11 cellular contexts compared by ENCODE assay signal in genomic region chr6:108635505-108636226, GRCh38.
A peak's percentile ranks its signal among the peaks of the same experiment; 100 is the strongest.
DNase-seq lines count a peak whose midpoint lies in the region; ATAC-seq and TF ChIP-seq lines count a peak whose summit lies in the region.
"Had no signal": no experiment of that assay in that cellular context is flagged by ENCODE, and none has a peak within 500 bp of the region (broad histone marks: within the 10 kb centered on the region; RNA-seq: fewer than 3 reads in every experiment).

No MANE protein-coding gene starts in this region.

- H3K9me3 Mint-ChIP-seq in WTC11 (no peaks in the 10 kb centered on the region), immature natural killer cell (no peaks in the 10 kb centered on the region)
- H3K9me3 Mint-ChIP-seq: activated naive CD4-positive, alpha-beta T cell treated with anti-CD3 and anti-CD28 coated beads, Interleukin-2, amount 50 U/mL, for 72 hours had no signal

- ATAC-seq in heart left ventricle (peak in 3 of 4 donors; percentile 10 to 56 (median 31)), Right ventricle myocardium inferior (no peak), WTC11 (no peak), upper lobe of left lung (ENCODE audit: low FRiP score in 2 of 2) (peak; percentile 72 to 76), omental fat pad (ENCODE audit: low FRiP score) (no peak), GM18858 (IDR thresholded peaks at IDR 0.05; ENCODE audit: unreplicated experiment) (no peak)

- H3K4me3 ChIP-seq in heart left ventricle (no peak overlapping the region), upper lobe of left lung (no peak overlapping the region)

- H3K27me3 ChIP-seq in heart left ventricle: no peaks in the 10 kb centered on the region
- H3K27me3 ChIP-seq in upper lobe of left lung: no peaks in the 10 kb centered on the region

- POLR2A ChIA-PET in WTC11 (lab: Charles Lee): no interaction called here

- TF ChIP-seq EP300 in upper lobe of left lung (IDR thresholded peaks at IDR 0.05): no peak

- no peaks in the 10 kb centered on the region for H3K27me3 Mint-ChIP-seq in WTC11 (ENCODE audit: low read depth)
- peaks cover 0 to 4% (median 0%) of the 10 kb centered on the region in 3 donors for H3K27me3 Mint-ChIP-seq in immature natural killer cell (ENCODE audit: low read depth in 3 of 3)

- WGBS in heart left ventricle, 4 donors: 65 to 74% (median 67%) methylated on average over 6 of the region's 6 CpGs
- WGBS in upper lobe of left lung, 2 donors: 52 to 61% methylated on average over 6 of the region's 6 CpGs

- TF ChIP-seq CTCF in heart left ventricle (IDR thresholded peaks at IDR 0.05) (no peak), WTC11 (IDR thresholded peaks at IDR 0.05) (no peak), upper lobe of left lung (IDR thresholded peaks at IDR 0.05) (no peak), omental fat pad (IDR thresholded peaks at IDR 0.05) (no peak)

- CTCF ChIA-PET in WTC11 (lab: Charles Lee): interaction anchor here (1.0 kb wide), 1 partner anchor 202 kb away, joined by 3 read pairs; no protein-coding TSS in a partner anchor

- H3K4me1 ChIP-seq in heart left ventricle: peaks cover 9 to 89% (median 71%) of the 10 kb centered on the region in 12 donors
- peaks cover 38 to 64% (median 54%) of the 10 kb centered on the region in 4 donors for H3K4me1 ChIP-seq in upper lobe of left lung

- H3K36me3 ChIP-seq in heart left ventricle: no peaks in the 10 kb centered on the region
- H3K36me3 ChIP-seq in upper lobe of left lung: no peaks in the 10 kb centered on the region

- TF ChIP-seq POLR2A in heart left ventricle (IDR thresholded peaks at IDR 0.05): no peak
- no peak for TF ChIP-seq POLR2A in upper lobe of left lung (IDR thresholded peaks at IDR 0.05)

- peak overlapping the region in 1 of 12 donors; percentile 7 for H3K27ac ChIP-seq in heart left ventricle
- H3K27ac ChIP-seq in upper lobe of left lung: peak overlapping the region in 3 of 4 donors; percentile 31 to 62 (median 54)

- DNase-seq in heart left ventricle (no peak), Right ventricle myocardium inferior (ENCODE audit: missing footprints) (no peak), WTC11 (ENCODE audit: low spot score) (no peak), immature natural killer cell (peak; percentile 62 to 71 (median 68)), upper lobe of left lung (peak in 1 of 2 donors; percentile 90), omental fat pad (ENCODE audit: low spot score) (no peak), C1 segment of cervical spinal cord (lab: John Stamatoyannopoulos, UW) (no peak)
- DNase-seq: NCI-H2081, SK-N-SH had no signal

- H3K36me3 Mint-ChIP-seq in WTC11: no peaks in the 10 kb centered on the region
- H3K36me3 Mint-ChIP-seq in immature natural killer cell: peaks cover 0 to 4% (median 0%) of the 10 kb centered on the region in 3 donors
- H3K36me3 Mint-ChIP-seq: activated naive CD4-positive, alpha-beta T cell treated with anti-CD3 and anti-CD28 coated beads, Interleukin-2, amount 50 U/mL, for 72 hours had no signal

- H3K27ac Mint-ChIP-seq in WTC11 (peak overlapping the region; percentile 29; the same call in 1 of the 2 replicates), immature natural killer cell (peak overlapping the region; percentile 46 to 80 (median 58))
- H3K27ac Mint-ChIP-seq: activated naive CD4-positive, alpha-beta T cell treated with anti-CD3 and anti-CD28 coated beads, Interleukin-2, amount 50 U/mL, for 72 hours had no signal

- H3K4me3 Mint-ChIP-seq in WTC11 (no peak overlapping the region), immature natural killer cell (peak overlapping the region; percentile 39 to 76 (median 67))

- intact Hi-C loops in heart left ventricle (cut with DNase I): no loop called here
- intact Hi-C loops in Right ventricle myocardium inferior (cut with DNase I): no loop called here

- H3K9me3 ChIP-seq in heart left ventricle (no peaks in the 10 kb centered on the region), upper lobe of left lung (no peaks in the 10 kb centered on the region)
- H3K9me3 ChIP-seq: SK-N-SH had no signal

- H3K4me1 Mint-ChIP-seq in WTC11 (peaks cover 64% of the 10 kb centered on the region), immature natural killer cell (peaks cover 56 to 76% of the 10 kb centered on the region in 2 donors)

TF ChIP-seq in WTC11, 78 proteins besides CTCF, POLR2A, EP300 and RAD21 (continues in another document):
- TF ChIP-seq NR3C1 (CRISPR knock-in tag; conservative IDR thresholded peaks at IDR 0.05; ENCODE audit: low read depth) (no peak), MAX (CRISPR knock-in tag; IDR thresholded peaks at IDR 0.05) (no peak), USF1 (CRISPR knock-in tag; IDR thresholded peaks at IDR 0.05) (no peak), CREM (CRISPR knock-in tag; IDR thresholded peaks at IDR 0.05) (no peak), ATF3 (CRISPR knock-in tag; conservative IDR thresholded peaks at IDR 0.05) (no peak), GTF2I (CRISPR knock-in tag; conservative IDR thresholded peaks at IDR 0.05) (no peak), E2F1 (CRISPR knock-in tag; IDR thresholded peaks at IDR 0.05) (no peak), ZMAT4 (CRISPR knock-in tag; IDR thresholded peaks at IDR 0.05) (no peak), ZNF671 (CRISPR knock-in tag; IDR thresholded peaks at IDR 0.05) (no peak), ZNF263 (CRISPR knock-in tag; IDR thresholded peaks at IDR 0.05; ENCODE audit: low read depth) (no peak), NFYB (CRISPR knock-in tag; conservative IDR thresholded peaks at IDR 0.05; ENCODE audit: low read depth) (no peak), ZNF232 (CRISPR knock-in tag; IDR thresholded peaks at IDR 0.05) (no peak), SP1 (CRISPR knock-in tag; conservative IDR thresholded peaks at IDR 0.05) (no peak), TCF7 (CRISPR knock-in tag; IDR thresholded peaks at IDR 0.05; ENCODE audit: low read depth) (no peak), ZNF425 (CRISPR knock-in tag; conservative IDR thresholded peaks at IDR 0.05) (no peak), CDX4 (CRISPR knock-in tag; IDR thresholded peaks at IDR 0.05; ENCODE audit: borderline replicate concordance) (no peak), SOX15 (CRISPR knock-in tag; IDR thresholded peaks at IDR 0.05) (no peak)

Comparison
In these comparisons a context has a peak if more than half of its experiments do, and no peak if none do; other contexts are left out.
1. ATAC-seq: peak in heart left ventricle (3 of 4) and upper lobe of left lung (2 of 2); none in Right ventricle myocardium inferior (single experiment), WTC11 (single experiment), omental fat pad (single experiment) and GM18858 (single experiment).
2. DNase-seq: peak in immature natural killer cell (3 of 3); none in heart left ventricle (0 of 5), Right ventricle myocardium inferior (single experiment), WTC11 (single experiment), omental fat pad (single experiment) and C1 segment of cervical spinal cord (0 of 14).